Comparison of ENCODE assay signal across 9 cellular contexts in the genomic region with DNA sequence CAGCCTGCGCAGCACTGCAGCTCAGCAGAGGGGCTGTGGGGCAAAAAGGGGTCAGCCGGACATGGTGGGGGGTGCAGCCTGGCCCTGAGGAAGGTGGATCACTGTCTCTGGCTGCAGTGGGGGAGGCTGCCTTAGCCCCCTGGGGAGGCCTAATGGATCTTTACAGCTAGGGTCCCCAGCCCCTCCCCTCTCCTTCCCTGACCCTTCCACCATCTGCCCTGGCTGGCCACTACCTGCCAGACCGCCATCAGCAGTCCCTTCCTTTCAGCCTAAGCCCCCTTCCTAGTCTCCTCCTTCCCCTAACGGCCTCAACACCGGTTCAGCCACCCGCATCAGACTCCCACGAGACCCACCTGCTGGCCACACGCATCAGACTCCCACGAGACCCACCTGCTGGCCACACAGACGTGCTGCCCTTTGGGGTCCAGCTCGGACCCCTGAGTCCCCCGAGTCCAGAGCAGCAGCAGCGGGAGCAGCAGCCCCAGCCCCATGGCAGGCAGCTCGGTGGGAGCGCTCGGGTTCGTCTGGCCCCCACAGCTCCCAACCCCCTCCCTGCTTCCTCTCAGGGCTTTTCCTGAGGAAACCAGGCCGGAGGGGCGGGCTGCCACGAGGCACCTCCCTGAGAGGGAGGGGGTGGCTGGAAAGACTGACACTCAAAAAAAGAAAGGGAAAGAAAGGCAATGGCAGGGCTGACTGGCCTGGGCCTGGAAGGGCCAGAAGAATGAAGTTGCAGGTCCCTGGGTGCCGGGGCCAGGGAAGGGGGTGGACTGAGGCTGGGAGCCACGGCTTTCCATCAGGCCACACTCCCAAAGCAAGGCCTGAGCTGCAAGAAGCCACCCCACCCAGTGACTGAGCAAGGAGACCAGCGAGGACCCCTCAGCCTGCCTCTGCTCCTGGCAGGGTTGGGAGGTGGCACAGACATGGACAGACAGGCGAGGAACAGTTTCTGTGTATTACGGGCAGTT. TPM values are rescaled to one million over a fixed set of nuclear protein-coding genes. Genes with fewer than 3 reads are reported as not detected.
A peak's percentile ranks its signal among the peaks of the same experiment; 100 is the strongest.
DNase-seq lines count a peak whose midpoint lies in the region; ATAC-seq, FAIRE-seq and TF ChIP-seq lines count a peak whose summit lies in the region.
"Had no signal": no experiment of that assay in that cellular context is flagged by ENCODE, and none has a peak within 500 bp of the region (broad histone marks: within the 10 kb centered on the region; RNA-seq: fewer than 3 reads in every experiment).

A gene with protein sequence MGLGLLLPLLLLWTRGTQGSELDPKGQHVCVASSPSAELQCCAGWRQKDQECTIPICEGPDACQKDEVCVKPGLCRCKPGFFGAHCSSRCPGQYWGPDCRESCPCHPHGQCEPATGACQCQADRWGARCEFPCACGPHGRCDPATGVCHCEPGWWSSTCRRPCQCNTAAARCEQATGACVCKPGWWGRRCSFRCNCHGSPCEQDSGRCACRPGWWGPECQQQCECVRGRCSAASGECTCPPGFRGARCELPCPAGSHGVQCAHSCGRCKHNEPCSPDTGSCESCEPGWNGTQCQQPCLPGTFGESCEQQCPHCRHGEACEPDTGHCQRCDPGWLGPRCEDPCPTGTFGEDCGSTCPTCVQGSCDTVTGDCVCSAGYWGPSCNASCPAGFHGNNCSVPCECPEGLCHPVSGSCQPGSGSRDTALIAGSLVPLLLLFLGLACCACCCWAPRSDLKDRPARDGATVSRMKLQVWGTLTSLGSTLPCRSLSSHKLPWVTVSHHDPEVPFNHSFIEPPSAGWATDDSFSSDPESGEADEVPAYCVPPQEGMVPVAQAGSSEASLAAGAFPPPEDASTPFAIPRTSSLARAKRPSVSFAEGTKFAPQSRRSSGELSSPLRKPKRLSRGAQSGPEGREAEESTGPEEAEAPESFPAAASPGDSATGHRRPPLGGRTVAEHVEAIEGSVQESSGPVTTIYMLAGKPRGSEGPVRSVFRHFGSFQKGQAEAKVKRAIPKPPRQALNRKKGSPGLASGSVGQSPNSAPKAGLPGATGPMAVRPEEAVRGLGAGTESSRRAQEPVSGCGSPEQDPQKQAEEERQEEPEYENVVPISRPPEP (minus strand): TSS at position 526 of the 965 bp plus-strand sequence. CDS start 35 bp downstream, at position 491.

- POLR2A ChIA-PET in activated CD8-positive, alpha-beta T cell treated with anti-CD3 and anti-CD28 coated beads, Interleukin-2, amount 10 ng/mL, durations not matched to agents 7 days and 5 days (lab: Charles Lee) = no interaction called here

- peaks cover 18 to 27% (median 20%) of the 10 kb centered on the region in 3 donors for H3K36me3 ChIP-seq in skeletal muscle tissue (ENCODE audit: control insufficient read depth in 3 of 3, insufficient read depth in 3 of 3, low read length in 3 of 3)

- H3K4me3 Mint-ChIP-seq in activated CD8-positive, alpha-beta T cell treated with anti-CD3 and anti-CD28 coated beads, Interleukin-2, amount 10 ng/mL, durations not matched to agents 7 days and 5 days = peak within 1 kb of the TSS; percentile 73
- H3K4me3 Mint-ChIP-seq in immature natural killer cell = peak within 1 kb of the TSS; percentile 80 to 91 (median 82)

- no peaks in the 10 kb centered on the region for H3K36me3 Mint-ChIP-seq in activated CD8-positive, alpha-beta T cell treated with anti-CD3 and anti-CD28 coated beads, Interleukin-2, amount 10 ng/mL, durations not matched to agents 7 days and 5 days (ENCODE audit: low read depth)
- H3K36me3 Mint-ChIP-seq in immature natural killer cell = no peaks in the 10 kb centered on the region

- CTCF ChIA-PET in activated CD8-positive, alpha-beta T cell treated with anti-CD3 and anti-CD28 coated beads, Interleukin-2, amount 10 ng/mL, durations not matched to agents 7 days and 5 days (lab: Charles Lee) = interaction anchor here (1.2 to 2.1 kb wide), 3 partner anchors 15 to 225 kb away, joined by 3 to 10 read pairs (median 3); no protein-coding TSS in a partner anchor

- no peaks in the 10 kb centered on the region for H3K27me3 ChIP-seq in skeletal muscle tissue (ENCODE audit: control insufficient read depth in 3 of 3, insufficient read depth in 3 of 3, low read length in 3 of 3)

- DNase-seq in GM12891 (ENCODE audit: insufficient read length, low spot score) (no peak), immature natural killer cell (no peak), H4 (ENCODE audit: low spot score) (no peak), COR-L47 (lab: John Stamatoyannopoulos, UW) (no peak), NCI-H526 (lab: John Stamatoyannopoulos, UW) (no peak)
- no peak for DNase-seq in activated CD8-positive, alpha-beta T cell treated with anti-CD3 and anti-CD28 coated beads, Interleukin-2, amount 10 ng/mL, durations not matched to agents 7 days and 5 days
- DNase-seq: NCI-H2081 had no signal

- ATAC-seq in activated CD8-positive, alpha-beta T cell treated with anti-CD3 and anti-CD28 coated beads, Interleukin-2, amount 10 ng/mL, durations not matched to agents 7 days and 5 days = no peak
- ATAC-seq in HG02763 (IDR thresholded peaks at IDR 0.05; ENCODE audit: unreplicated experiment) = no peak

- no peak for TF ChIP-seq POLR2A in GM12891 (IDR thresholded peaks at IDR 0.05; ENCODE audit: low read depth, low read length)

- H3K4me1 Mint-ChIP-seq in activated CD8-positive, alpha-beta T cell treated with anti-CD3 and anti-CD28 coated beads, Interleukin-2, amount 10 ng/mL, durations not matched to agents 7 days and 5 days (ENCODE audit: low read depth) = peaks cover 43% of the 10 kb centered on the region
- H3K4me1 Mint-ChIP-seq in immature natural killer cell = peaks cover 10 to 19% of the 10 kb centered on the region in 2 donors

- no peaks in the 10 kb centered on the region for H3K9me3 ChIP-seq in skeletal muscle tissue (ENCODE audit: control insufficient read depth in 3 of 3, low read length in 3 of 3)

- peak within 1 kb of the TSS; percentile 64 for H3K27ac ChIP-seq in skeletal muscle tissue (ENCODE audit: low read depth, low read length)

- H3K27ac Mint-ChIP-seq in activated CD8-positive, alpha-beta T cell treated with anti-CD3 and anti-CD28 coated beads, Interleukin-2, amount 10 ng/mL, durations not matched to agents 7 days and 5 days = peak within 1 kb of the TSS; percentile 83
- H3K27ac Mint-ChIP-seq in immature natural killer cell = peak within 1 kb of the TSS in 2 of 6 donors; percentile 32 to 51

- peak; percentile 66 for FAIRE-seq in GM12891 (lab: Jason Lieb, UNC)

- H3K4me3 ChIP-seq in skeletal muscle tissue (ENCODE audit: low read length in 3 of 3) = peak within 1 kb of the TSS; percentile 62 to 65 (median 62)

- H3K4me1 ChIP-seq in skeletal muscle tissue (ENCODE audit: control insufficient read depth in 3 of 3, insufficient read depth in 3 of 3, low read length in 3 of 3) = peaks cover 40 to 56% (median 51%) of the 10 kb centered on the region in 3 donors

- H3K9me3 Mint-ChIP-seq in activated CD8-positive, alpha-beta T cell treated with anti-CD3 and anti-CD28 coated beads, Interleukin-2, amount 10 ng/mL, durations not matched to agents 7 days and 5 days (ENCODE audit: insufficient read depth) = no peaks in the 10 kb centered on the region
- no peaks in the 10 kb centered on the region for H3K9me3 Mint-ChIP-seq in immature natural killer cell

- peak within 1 kb of the TSS; percentile 38 to 75 (median 61) for H3K9ac ChIP-seq in skeletal muscle tissue (ENCODE audit: low read depth in 1 of 3, low read length in 3 of 3)

- H3K27me3 Mint-ChIP-seq in activated CD8-positive, alpha-beta T cell treated with anti-CD3 and anti-CD28 coated beads, Interleukin-2, amount 10 ng/mL, durations not matched to agents 7 days and 5 days (ENCODE audit: low read depth) = no peaks in the 10 kb centered on the region
- peaks cover 4 to 9% (median 9%) of the 10 kb centered on the region in 3 donors for H3K27me3 Mint-ChIP-seq in immature natural killer cell (ENCODE audit: low read depth in 3 of 3)

TF ChIP-seq in GM12891, 5 proteins besides CTCF, POLR2A, EP300 and RAD21:
- TF ChIP-seq TAF1 (IDR thresholded peaks at IDR 0.05; ENCODE audit: low read depth, low read length) = no peak
- no peak for TF ChIP-seq POU2F2 (IDR thresholded peaks at IDR 0.05; ENCODE audit: low read depth, low read length)
- TF ChIP-seq PAX5 (IDR thresholded peaks at IDR 0.05; ENCODE audit: insufficient read depth, low read length, severe bottlenecking) = no peak
- TF ChIP-seq POLR2AphosphoS5 (IDR thresholded peaks at IDR 0.05; ENCODE audit: low read depth, low read length) = no peak
- TF ChIP-seq SPI1 (IDR thresholded peaks at IDR 0.05; ENCODE audit: low read depth, low read length) = no peak

RNA-seq across cellular contexts. Expression of the gene that starts here (rescaled TPM):
- 1.5 TPM for polyA plus RNA-seq in GM12891 (2012; ENCODE audit: low read depth, missing spikeins)
- 1 to 10 TPM; 4.5 to 5.3 TPM for total RNA-seq in activated CD8-positive, alpha-beta T cell treated with anti-CD3 and anti-CD28 coated beads, Interleukin-2, amount 10 ng/mL, durations not matched to agents 7 days and 5 days
- polyA plus RNA-seq in immature natural killer cell = under 1 TPM; 0.12 to 0.95 (median 0.64) TPM
- total RNA-seq in skeletal muscle tissue = 5.7 TPM
- 0.06 TPM in 1 of 2 replicates, not detected in the other for total RNA-seq in H4 (2014; rRNA removed; shearing (Covaris generic))
